In the genomic region with DNA sequence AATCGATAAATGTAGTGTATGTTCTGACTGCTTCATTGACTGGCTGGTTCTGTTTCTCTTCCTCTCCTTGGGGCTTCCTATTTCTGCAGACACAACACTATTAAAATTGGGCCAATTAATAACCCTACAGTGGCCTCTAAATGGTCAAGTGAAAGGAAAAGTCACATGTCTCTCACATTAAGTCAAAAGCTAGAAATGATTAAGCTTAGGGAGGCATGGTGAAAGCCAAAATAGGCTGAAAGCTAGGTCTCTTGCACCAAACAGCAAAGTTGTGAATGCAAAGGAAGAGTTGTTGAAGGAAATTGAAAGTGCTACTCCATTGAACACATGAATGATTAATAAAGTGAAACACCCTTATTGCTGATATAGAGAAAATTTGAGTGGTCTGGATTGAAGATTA, we compare ENCODE assay signal across 12 cellular contexts. TPM values are rescaled to one million over a fixed set of nuclear protein-coding genes. Genes with fewer than 3 reads are reported as not detected.
DNase-seq lines count a peak whose midpoint lies in the region; ATAC-seq and TF ChIP-seq lines count a peak whose summit lies in the region.
"Had no signal": no experiment of that assay in that cellular context is flagged by ENCODE, and none has a peak within 500 bp of the region (broad histone marks: within the 10 kb centered on the region; RNA-seq: fewer than 3 reads in every experiment).

No MANE protein-coding gene starts in this region.

- no peak overlapping the region for H3K27ac ChIP-seq in effector memory CD4-positive, alpha-beta T cell (ENCODE audit: insufficient read depth, low read length, poor library complexity, severe bottlenecking)
- no peak overlapping the region for H3K27ac ChIP-seq in left ventricle myocardium inferior (replicated peaks)
- H3K27ac ChIP-seq: C4-2B had no signal

- no peaks in the 10 kb centered on the region for H3K27me3 ChIP-seq in effector memory CD4-positive, alpha-beta T cell (replicated peaks; ENCODE audit: control insufficient read depth, insufficient read depth, low read length, poor library complexity, severe bottlenecking)
- no peaks in the 10 kb centered on the region for H3K27me3 ChIP-seq in left ventricle myocardium inferior (ENCODE audit: low read depth)
- H3K27me3 ChIP-seq: neutrophil had no signal

- no peak for DNase-seq in immature natural killer cell
- no peak for DNase-seq in effector memory CD4-positive, alpha-beta T cell
- DNase-seq in left ventricle myocardium inferior: no peak
- no peak for DNase-seq in middle frontal gyrus (ENCODE audit: extremely low spot score, low spot score)
- DNase-seq: NCI-H226 had no signal

- no peak overlapping the region for H3K4me3 Mint-ChIP-seq in immature natural killer cell
- H3K4me3 Mint-ChIP-seq: stimulated activated effector memory CD8-positive, alpha-beta T cell treated with anti-CD3 and anti-CD28 coated beads, Interleukin-12 subunit alpha, Interleukin-12 subunit beta, amount 100 ng/mL, for 72 hours had no signal

- intact Hi-C loops in left ventricle myocardium inferior (cut with micrococcal nuclease): no loop called here

- H3K36me3 Mint-ChIP-seq in immature natural killer cell: peaks cover 9 to 25% (median 18%) of the 10 kb centered on the region in 3 donors

- TF ChIP-seq CTCF in left ventricle myocardium inferior (IDR thresholded peaks at IDR 0.05; ENCODE audit: borderline replicate concordance): no peak

- H3K27me3 Mint-ChIP-seq in immature natural killer cell (ENCODE audit: low read depth in 3 of 3): no peaks in the 10 kb centered on the region

- no peaks in the 10 kb centered on the region for H3K9me3 ChIP-seq in effector memory CD4-positive, alpha-beta T cell (ENCODE audit: control insufficient read depth, low read length)
- no peaks in the 10 kb centered on the region for H3K9me3 ChIP-seq in left ventricle myocardium inferior (replicated peaks)
- H3K9me3 ChIP-seq: neutrophil had no signal

- H3K9me3 Mint-ChIP-seq in immature natural killer cell: no peaks in the 10 kb centered on the region
- H3K9me3 Mint-ChIP-seq: stimulated activated effector memory CD8-positive, alpha-beta T cell treated with anti-CD3 and anti-CD28 coated beads, Interleukin-12 subunit alpha, Interleukin-12 subunit beta, amount 100 ng/mL, for 72 hours had no signal

- H3K4me3 ChIP-seq in effector memory CD4-positive, alpha-beta T cell (ENCODE audit: insufficient read depth, low read depth, low read length, poor library complexity, severe bottlenecking): no peak overlapping the region
- H3K4me3 ChIP-seq in left ventricle myocardium inferior: no peak overlapping the region

- H3K4me1 Mint-ChIP-seq in immature natural killer cell: peaks cover 7 to 20% of the 10 kb centered on the region in 2 donors

- peak overlapping the region in 5 of 6 donors; percentile 6 to 72 (median 20) for H3K27ac Mint-ChIP-seq in immature natural killer cell
- H3K27ac Mint-ChIP-seq: stimulated activated effector memory CD8-positive, alpha-beta T cell treated with anti-CD3 and anti-CD28 coated beads, Interleukin-12 subunit alpha, Interleukin-12 subunit beta, amount 100 ng/mL, for 72 hours had no signal

- H3K4me1 ChIP-seq in effector memory CD4-positive, alpha-beta T cell (ENCODE audit: control insufficient read depth, insufficient read depth, low read length, poor library complexity, severe bottlenecking): no peaks in the 10 kb centered on the region
- no peaks in the 10 kb centered on the region for H3K4me1 ChIP-seq in left ventricle myocardium inferior

- ATAC-seq in GM18520 (IDR thresholded peaks at IDR 0.05; ENCODE audit: unreplicated experiment) (peak; percentile 70), GM21447 (IDR thresholded peaks at IDR 0.05; ENCODE audit: unreplicated experiment) (peak; percentile 85), HG03095 (IDR thresholded peaks at IDR 0.05; ENCODE audit: unreplicated experiment) (peak; percentile 91), HG02571 (IDR thresholded peaks at IDR 0.05; ENCODE audit: unreplicated experiment) (no peak)
- ATAC-seq: stimulated activated effector memory CD8-positive, alpha-beta T cell treated with anti-CD3 and anti-CD28 coated beads, Interleukin-12 subunit alpha, Interleukin-12 subunit beta, amount 100 ng/mL, for 72 hours had no signal

- no peaks in the 10 kb centered on the region for H3K36me3 ChIP-seq in effector memory CD4-positive, alpha-beta T cell (ENCODE audit: control insufficient read depth, insufficient read depth, low read length)
- peaks cover 51% of the 10 kb centered on the region for H3K36me3 ChIP-seq in left ventricle myocardium inferior

RNA-seq across cellular contexts. Expression of gene CCNH, which starts 58.2 kb away (rescaled TPM):
- 10 to 100 TPM; 64.0 to 85.7 (median 68.2) TPM for polyA plus RNA-seq in immature natural killer cell
- total RNA-seq in left ventricle myocardium inferior: 20.3 TPM
